ENCODE assay signal across 8 cellular contexts in the genomic region with DNA sequence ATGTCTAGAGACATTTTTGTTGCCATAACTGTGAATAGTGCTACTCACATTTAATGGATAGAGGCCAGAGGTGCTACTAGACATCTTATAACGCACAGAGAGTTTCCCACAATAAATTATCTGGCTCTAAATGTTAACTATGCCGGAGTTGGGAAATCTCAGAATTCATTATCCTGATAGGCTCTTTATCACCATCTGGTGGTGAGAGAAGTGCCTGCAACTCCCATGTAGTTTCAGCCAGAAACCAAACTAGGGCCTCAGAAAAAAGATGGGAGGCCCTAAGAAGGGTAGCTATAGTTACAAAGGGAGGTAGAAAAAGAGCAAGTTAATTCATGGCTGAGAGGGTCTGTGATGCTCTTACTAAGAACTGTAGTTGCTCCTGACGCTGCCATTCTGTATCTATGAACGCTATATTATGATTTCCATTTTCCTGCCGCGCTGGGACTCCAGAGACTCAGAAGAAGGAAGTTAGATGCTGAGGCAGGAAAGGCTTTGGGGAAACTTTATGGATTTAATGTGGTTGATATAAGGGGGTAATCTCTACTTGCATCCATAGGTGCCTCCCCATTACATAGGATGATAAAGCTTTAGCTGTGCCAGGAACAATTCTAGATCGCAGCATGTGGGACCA. TPM values are rescaled to one million over a fixed set of nuclear protein-coding genes. Genes with fewer than 3 reads are reported as not detected.
DNase-seq lines count a peak whose midpoint lies in the region; ATAC-seq and TF ChIP-seq lines count a peak whose summit lies in the region.

No MANE protein-coding gene starts in this region.

- ATAC-seq in GM19468 (IDR thresholded peaks at IDR 0.05; ENCODE audit: extremely low read depth, unreplicated experiment) (peak; percentile 42), natural killer cell (peak; percentile 58 to 82 (median 65)), HG02970 (IDR thresholded peaks at IDR 0.05; ENCODE audit: low FRiP score, unreplicated experiment) (no peak)

- no peaks in the 10 kb centered on the region for H3K36me3 Mint-ChIP-seq in natural killer cell

- H3K9me3 ChIP-seq in esophagus squamous epithelium = no peaks in the 10 kb centered on the region

- no peak for TF ChIP-seq POLR2A in esophagus squamous epithelium (IDR thresholded peaks at IDR 0.05)

- peaks cover 0 to 6% (median 0%) of the 10 kb centered on the region in 3 donors for H3K4me1 ChIP-seq in esophagus squamous epithelium

- H3K4me1 Mint-ChIP-seq in natural killer cell = peaks cover 24 to 29% of the 10 kb centered on the region in 2 donors

- H3K36me3 ChIP-seq in esophagus squamous epithelium = no peaks in the 10 kb centered on the region

- WGBS in esophagus squamous epithelium, 2 donors = 43 to 44% methylated on average over 7 of the region's 7 CpGs

- in situ Hi-C loops in Caki2 (cut with HindIII; ENCODE audit: low pct_unique_long_range_greater_than_20kb, low sequenced_read_pairs) = no loop called here

- no peak overlapping the region for H3K4me3 Mint-ChIP-seq in natural killer cell

- intact Hi-C loops in esophagus squamous epithelium (cut with DNase I) = loop anchor here (10.0 kb wide), 1 partner anchor 321 kb away; no protein-coding TSS in a partner anchor
- intact Hi-C loops in natural killer cell (cut with micrococcal nuclease) = loop anchor here (1.0 to 5.0 kb wide), 3 partner anchors 102 to 329 kb away; no protein-coding TSS in a partner anchor

- no peaks in the 10 kb centered on the region for H3K9me3 Mint-ChIP-seq in natural killer cell

- TF ChIP-seq CTCF in esophagus squamous epithelium (IDR thresholded peaks at IDR 0.05) (peak; percentile 72 to 87 (median 84)), natural killer cell (IDR thresholded peaks at IDR 0.05) (peak; percentile 87)

- H3K27me3 Mint-ChIP-seq in natural killer cell (ENCODE audit: low read depth in 2 of 2) = no peaks in the 10 kb centered on the region

- no peak overlapping the region for H3K27ac ChIP-seq in esophagus squamous epithelium

- H3K27me3 ChIP-seq in esophagus squamous epithelium = no peaks in the 10 kb centered on the region

- DNase-seq in Caki2 (ENCODE audit: low read depth) = peak; percentile 25
- peak; percentile 25 for DNase-seq in NCI-H2107 treated with DMSO at 0.1 percent for 48 hours (lab: John Stamatoyannopoulos, UW; ENCODE audit: unreplicated experiment)
- peak; percentile 46 to 58 for DNase-seq in activated CD4-positive, alpha-beta T cell treated with anti-CD3 and anti-CD28 coated beads, Interleukin-2, amount 50 U/mL, for 48 hours
- DNase-seq in esophagus squamous epithelium (lab: John Stamatoyannopoulos, UW) = no peak
- no peak for DNase-seq in natural killer cell
- no peak for DNase-seq in ecto neural progenitor cell (ENCODE audit: low spot score)

- H3K27ac Mint-ChIP-seq in natural killer cell = peak overlapping the region; percentile 47 to 84

- H3K4me3 ChIP-seq in esophagus squamous epithelium = no peak overlapping the region

RNA-seq across cellular contexts. Expression of a gene that starts 22.9 kb away (rescaled TPM):
- total RNA-seq in Caki2 (2014; rRNA removed; shearing (Covaris generic); ENCODE audit: low replicate concordance) = 118 and 460 TPM in 2 replicates
- total RNA-seq in esophagus squamous epithelium (10 to 100 TPM; 18.9 to 31.8 (median 26.1) TPM), natural killer cell (10 to 100 TPM in 2 of 3 donors, 1 to 10 TPM in 1; 9.0 to 11.8 (median 11.4) TPM)

RNA-seq across cellular contexts. Expression of a gene that starts 50.4 kb away (rescaled TPM):
- total RNA-seq in Caki2 (2014; rRNA removed; shearing (Covaris generic); ENCODE audit: low replicate concordance) = 0.03 TPM in 1 of 2 replicates, not detected in the other
- 1 to 10 TPM; 1.1 to 9.9 (median 2.3) TPM for total RNA-seq in esophagus squamous epithelium
- total RNA-seq in natural killer cell = 1 to 10 TPM in 1 of 3 donors, under 1 TPM in 2; 0.49 to 1.0 (median 0.83) TPM

Comparison
In these comparisons a context has a peak if more than half of its experiments do, and no peak if none do; other contexts are left out.
1. DNase-seq: peak in Caki2 (single experiment), NCI-H2107 treated with DMSO at 0.1 percent for 48 hours (single experiment) and activated CD4-positive, alpha-beta T cell treated with anti-CD3 and anti-CD28 coated beads, Interleukin-2, amount 50 U/mL, for 48 hours (2 of 2); none in esophagus squamous epithelium (single experiment), natural killer cell (single experiment) and ecto neural progenitor cell (single experiment).